8 cellular contexts compared by ENCODE assay signal in the genomic region with DNA sequence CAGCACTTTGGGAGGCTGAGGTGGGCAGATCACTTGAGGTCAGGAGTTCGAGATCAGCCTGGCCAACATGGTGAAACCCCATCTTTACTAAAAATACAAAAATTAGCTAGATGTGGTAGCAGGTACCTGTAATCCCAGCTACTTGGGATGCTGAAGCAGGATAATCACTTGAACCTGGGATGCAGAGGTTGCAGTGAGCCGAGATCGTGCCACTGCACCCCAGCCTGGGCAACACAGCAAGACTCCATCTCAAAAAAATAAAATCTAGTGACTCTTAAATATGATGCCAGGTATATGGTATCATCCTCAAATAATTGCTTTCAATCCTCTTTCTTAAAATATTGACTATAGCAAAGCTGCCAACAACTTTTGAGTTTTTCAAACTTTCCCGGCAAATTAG. TPM values are rescaled to one million over a fixed set of nuclear protein-coding genes. Genes with fewer than 3 reads are reported as not detected.
DNase-seq lines count a peak whose midpoint lies in the region; ATAC-seq, FAIRE-seq and TF ChIP-seq lines count a peak whose summit lies in the region.
"Not testable (repeated sequence)": the region's sequence is repeated elsewhere in the genome, so short reads cannot be mapped to it uniquely, and the experiment has no call there.

No MANE protein-coding gene starts in this region.

- not testable (repeated sequence) for H2AFZ ChIP-seq in GM12878 (ENCODE audit: control insufficient read depth, low read depth, low read length)

- H3K9ac ChIP-seq in GM12878 (ENCODE audit: control insufficient read depth, insufficient read depth, low read length): not testable (repeated sequence)
- peak overlapping the region; percentile 64 to 81 (median 72) for H3K9ac ChIP-seq in skeletal muscle tissue (ENCODE audit: low read depth in 1 of 3, low read length in 3 of 3)

- BruUV-seq in GM12878 (replicated peaks; lab: Mats Ljungman, UMichigan): not testable (repeated sequence)

- not testable (repeated sequence) for FAIRE-seq in GM12878 (lab: Jason Lieb, UNC)

- not testable (repeated sequence) for TF ChIP-seq POLR2A in GM12878 (IDR thresholded peaks at IDR 0.05; ENCODE audit: low read depth, low read length); heart left ventricle (IDR thresholded peaks at IDR 0.05)

- H3K27ac ChIP-seq in GM12878 (ENCODE audit: control insufficient read depth, insufficient read depth) (peak overlapping the region; percentile 32; the same call in 1 of the 2 replicates), heart left ventricle (peak overlapping the region; percentile 11 to 91 (median 82)), muscle layer of duodenum (ENCODE audit: low read length) (peak overlapping the region; percentile 92), skeletal muscle tissue (ENCODE audit: low read depth, low read length) (peak overlapping the region; percentile 97), upper lobe of right lung (peak overlapping the region; percentile 58)

- not testable (repeated sequence) for TF ChIP-seq RAD21 in GM12878 (IDR thresholded peaks at IDR 0.05; ENCODE audit: insufficient read depth, low read depth, low read length)

- ATAC-seq in GM19025 (IDR thresholded peaks at IDR 0.05; ENCODE audit: low read depth, unreplicated experiment): peak; percentile 0
- ATAC-seq in HG03342 (IDR thresholded peaks at IDR 0.05; ENCODE audit: unreplicated experiment): peak; percentile 2
- not testable (repeated sequence) for ATAC-seq in GM12878, heart left ventricle, upper lobe of right lung

- peaks cover 57% of the 10 kb centered on the region for H3K4me1 Mint-ChIP-seq in T-helper 2 cell treated with Interferon-gamma antibody and Interleukin-4, amounts not matched to agents 5 μg/mL and 100 μg/mL, for 36 hours (ENCODE audit: low read depth)

- POLR2A ChIA-PET in GM12878 (lab: Charles Lee): interaction anchor here (0.6 to 4.8 kb wide), 4 partner anchors 10 to 26 kb away, joined by 3 to 52 read pairs (median 11); no protein-coding TSS in a partner anchor

- not testable (repeated sequence) for H3K27me3 ChIP-seq in GM12878 (replicated peaks in 1 of 2; ENCODE audit: control insufficient read depth in 2 of 2, insufficient read depth in 2 of 2, low read length in 1 of 2); heart left ventricle; muscle layer of duodenum (ENCODE audit: low read depth, low read length); skeletal muscle tissue (ENCODE audit: control insufficient read depth in 3 of 3, insufficient read depth in 3 of 3, low read length in 3 of 3); upper lobe of right lung

- H3K27me3 Mint-ChIP-seq in T-helper 2 cell treated with Interferon-gamma antibody and Interleukin-4, amounts not matched to agents 5 μg/mL and 100 μg/mL, for 36 hours (ENCODE audit: low read depth): not testable (repeated sequence)

- H3K27ac Mint-ChIP-seq in T-helper 2 cell treated with Interferon-gamma antibody and Interleukin-4, amounts not matched to agents 5 μg/mL and 100 μg/mL, for 36 hours: peak overlapping the region; percentile 70

- CTCF ChIA-PET in GM12878 (lab: Yijun Ruan, JAX): interaction anchor here (1.7 to 3.1 kb wide), 5 partner anchors 10 to 43 kb away, joined by 6 to 22 read pairs (median 7); no protein-coding TSS in a partner anchor

- SMC1A ChIA-PET in GM12878 (lab: Charles Lee; ENCODE audit: uncharacterized antibody, unreplicated experiment): interaction anchor here (1.3 to 16.0 kb wide), 11 partner anchors 9 to 79 kb away, joined by 4 to 291 read pairs (median 9); no protein-coding TSS in a partner anchor

- not testable (repeated sequence) for DNase-seq in T-helper 2 cell treated with Interferon-gamma antibody and Interleukin-4, amounts not matched to agents 5 μg/mL and 100 μg/mL, for 36 hours (ENCODE audit: low spot score); GM12878 (ENCODE audit: low read depth, low spot score); heart left ventricle; upper lobe of right lung

- not testable (repeated sequence) for H3K9me3 ChIP-seq in GM12878 (replicated peaks; ENCODE audit: control insufficient read depth, insufficient read depth, low read length); heart left ventricle; muscle layer of duodenum (ENCODE audit: control insufficient read depth in 1 of 2, low read length in 2 of 2); skeletal muscle tissue (ENCODE audit: control insufficient read depth in 3 of 3, low read length in 3 of 3); upper lobe of right lung

- 19% methylated on average over 4 of the region's 4 CpGs for WGBS in GM12878 (ENCODE audit: insufficient coverage, insufficient replicate concordance, low lambda C conversion rate, missing lambda C conversion rate)
- WGBS in heart left ventricle, 4 donors: 89 to 93% (median 93%) methylated on average over 4 of the region's 4 CpGs

- not testable (repeated sequence) for TF ChIP-seq EP300 in GM12878 (IDR thresholded peaks at IDR 0.05; ENCODE audit: borderline replicate concordance in 1 of 2, control insufficient read depth in 1 of 2, low read depth in 2 of 2, low read length in 2 of 2)

- not testable (repeated sequence) for H3K79me2 ChIP-seq in GM12878 (ENCODE audit: control insufficient read depth, insufficient read depth, low read length)

- H3K36me3 Mint-ChIP-seq in T-helper 2 cell treated with Interferon-gamma antibody and Interleukin-4, amounts not matched to agents 5 μg/mL and 100 μg/mL, for 36 hours (ENCODE audit: low read depth): not testable (repeated sequence)

- intact Hi-C loops in GM12878 (cut with micrococcal nuclease; ENCODE audit: unreplicated experiment); upper lobe of right lung (cut with DNase I): not testable (repeated sequence)
- intact Hi-C loops in heart left ventricle (cut with DNase I): loop anchor here in 1 of 10 donors (5.0 kb wide), 1 partner anchor 42 kb away; a partner anchor contains a TSS

- H4K20me1 ChIP-seq in GM12878 (ENCODE audit: control insufficient read depth, insufficient read depth): not testable (repeated sequence)

- RAD21 ChIA-PET in GM12878 (lab: Charles Lee; ENCODE audit: unreplicated experiment): interaction anchor here (0.6 to 4.2 kb wide), 7 partner anchors 10 to 85 kb away, joined by 3 to 42 read pairs (median 22); a partner anchor contains a TSS

- TF ChIP-seq CTCF in GM12878 (IDR thresholded peaks at IDR 0.05 in 2 of 3, conservative IDR thresholded peaks at IDR 0.05 in 1 of 3; ENCODE audit: control insufficient read depth in 2 of 3, extremely low read depth in 1 of 3, insufficient read depth in 1 of 3, low read depth in 3 of 3, low read length in 3 of 3); heart left ventricle (IDR thresholded peaks at IDR 0.05); upper lobe of right lung (IDR thresholded peaks at IDR 0.05): not testable (repeated sequence)

- H3K9me3 Mint-ChIP-seq in T-helper 2 cell treated with Interferon-gamma antibody and Interleukin-4, amounts not matched to agents 5 μg/mL and 100 μg/mL, for 36 hours: not testable (repeated sequence)

- in situ Hi-C loops in GM12878 (cut with MboI): not testable (repeated sequence)

- H3K4me1 ChIP-seq in GM12878 (ENCODE audit: control insufficient read depth, insufficient read depth, low read length) (peaks cover 30% of the 10 kb centered on the region), heart left ventricle (peaks cover 12 to 94% (median 70%) of the 10 kb centered on the region in 12 donors), muscle layer of duodenum (ENCODE audit: control insufficient read depth in 1 of 2, insufficient read depth in 2 of 2, low read length in 2 of 2) (peaks cover 20 to 32% of the 10 kb centered on the region in 2 donors), skeletal muscle tissue (ENCODE audit: control insufficient read depth in 3 of 3, insufficient read depth in 3 of 3, low read length in 3 of 3) (peaks cover 44 to 55% (median 54%) of the 10 kb centered on the region in 3 donors), upper lobe of right lung (peaks cover 64% of the 10 kb centered on the region)

- H3K4me3 ChIP-seq in GM12878; muscle layer of duodenum (ENCODE audit: low read depth in 1 of 2, low read length in 2 of 2); upper lobe of right lung: not testable (repeated sequence)
- H3K4me3 ChIP-seq in heart left ventricle (peak overlapping the region in 1 of 12 donors; percentile 6), skeletal muscle tissue (ENCODE audit: low read length in 3 of 3) (peak overlapping the region in 1 of 3 donors; percentile 40)

- peak overlapping the region; percentile 70 for H3K4me3 Mint-ChIP-seq in T-helper 2 cell treated with Interferon-gamma antibody and Interleukin-4, amounts not matched to agents 5 μg/mL and 100 μg/mL, for 36 hours

- not testable (repeated sequence) for H3K36me3 ChIP-seq in GM12878 (ENCODE audit: control insufficient read depth in 2 of 2, insufficient read depth in 2 of 2, low read length in 1 of 2); heart left ventricle; muscle layer of duodenum (ENCODE audit: control insufficient read depth in 1 of 2, insufficient read depth in 2 of 2, low read length in 2 of 2); skeletal muscle tissue (ENCODE audit: control insufficient read depth in 3 of 3, insufficient read depth in 3 of 3, low read length in 3 of 3); upper lobe of right lung

- not testable (repeated sequence) for H3K4me2 ChIP-seq in GM12878 (ENCODE audit: control insufficient read depth, insufficient read depth)

RNA-seq across cellular contexts. Expression of a gene that starts 40.4 kb away (rescaled TPM):
- total RNA-seq in GM12878 (2013; cell fraction: nucleolus; rRNA removed): 7.1 and 7.9 TPM in 2 replicates
- total RNA-seq in GM12878 (2014; rRNA removed): 0.17 and 0.22 TPM in 2 replicates
- 0.23 and 0.27 TPM in 2 replicates for total RNA-seq in GM12878 (2014; rRNA removed; fragmentation: Illumina TruSeq; extraction: Trizol)
- 0.32 and 0.38 TPM in 2 replicates for total RNA-seq in GM12878 (2021)
- polyA plus RNA-seq in GM12878 (2011; ENCODE audit: low read depth): 0.92 TPM
- polyA plus RNA-seq in GM12878 (2011; rRNA removed): 0.32 and 0.38 TPM in 2 replicates
- 0.25 TPM in 2 replicates for polyA plus RNA-seq in GM12878 (2011; cell fraction: cytosol; rRNA removed)
- 0.21 and 0.23 TPM in 2 replicates for polyA plus RNA-seq in GM12878 (2011; cell fraction: nucleus; rRNA removed)
- 1.8 and 2.2 TPM in 2 replicates for polyA plus RNA-seq in GM12878 (2012)
- 0.11 and 0.12 TPM in 2 replicates for polyA plus RNA-seq in GM12878 (2014; fragmentation: Illumina TruSeq; extraction: Trizol)
- under 1 TPM; 0.03 to 0.04 TPM for polyA plus RNA-seq in GM12878 (2014; fragmentation: Nextera tagmentation; extraction: Ambion mirVana)
- polyA plus RNA-seq in GM12878 (2014; rRNA removed): 0.06 and 0.20 TPM in 2 replicates
- polyA plus RNA-seq in GM12878 (2016; fragmentation: Nextera tagmentation; extraction: Ambion mirVana): under 1 TPM; 0.12 to 0.13 TPM
- polyA minus RNA-seq in GM12878 (2011; rRNA and poly(A)+ RNA removed): 0.57 and 1.8 TPM in 2 replicates
- polyA minus RNA-seq in GM12878 (2011; cell fraction: cytosol; rRNA and poly(A)+ RNA removed): 0.13 and 0.31 TPM in 2 replicates
- 0.36 and 0.86 TPM in 2 replicates for polyA minus RNA-seq in GM12878 (2011; cell fraction: nucleus; rRNA and poly(A)+ RNA removed)
- 10 to 100 TPM; 32.4 to 87.4 (median 44.7) TPM for total RNA-seq in heart left ventricle
- 10 to 100 TPM; 14.5 to 36.8 TPM for polyA plus RNA-seq in heart left ventricle
- total RNA-seq in skeletal muscle tissue: 21.4 TPM
- 98.4 TPM for total RNA-seq in upper lobe of right lung

Comparison
In these comparisons a context has a peak if more than half of its experiments do, and no peak if none do; other contexts are left out.
1. H3K27ac ChIP-seq: peak in every context shown above with its lines; median percentile 97 in skeletal muscle tissue; 92 in muscle layer of duodenum; 82 in heart left ventricle; 58 in upper lobe of right lung; 32 in GM12878.